In genomic region chr15:98442379-98442833, GRCh38 we compare ENCODE assay signal across 9 cellular contexts.
A peak's percentile ranks its signal among the peaks of the same experiment; 100 is the strongest.
DNase-seq lines count a peak whose midpoint lies in the region; ATAC-seq, FAIRE-seq and TF ChIP-seq lines count a peak whose summit lies in the region.
"Had no signal": no experiment of that assay in that cellular context is flagged by ENCODE, and none has a peak within 500 bp of the region (broad histone marks: within the 10 kb centered on the region; RNA-seq: fewer than 3 reads in every experiment).

No MANE protein-coding gene starts in this region.

- TF ChIP-seq RAD21 in IMR-90 (IDR thresholded peaks at IDR 0.05; ENCODE audit: low read length): peak; percentile 84

- H3K4me2 ChIP-seq in IMR-90 (ENCODE audit: low read depth, low read length): no peak overlapping the region; the same call in 1 of the 2 replicates

- H2BK15ac ChIP-seq in IMR-90 (ENCODE audit: low read depth, low read length): no peak overlapping the region

- no peaks in the 10 kb centered on the region for H3K36me3 Mint-ChIP-seq in activated naive CD4-positive, alpha-beta T cell treated with anti-CD3 and anti-CD28 coated beads, Interleukin-2, amount 50 U/mL, for 72 hours
- H3K36me3 Mint-ChIP-seq: activated naive CD8-positive, alpha-beta T cell had no signal

- no peak overlapping the region for H3K14ac ChIP-seq in IMR-90 (replicated peaks; ENCODE audit: low read depth, low read length)

- H3K27ac Mint-ChIP-seq in activated naive CD4-positive, alpha-beta T cell treated with anti-CD3 and anti-CD28 coated beads, Interleukin-2, amount 50 U/mL, for 72 hours: no peak overlapping the region
- H3K27ac Mint-ChIP-seq: activated naive CD8-positive, alpha-beta T cell had no signal

- no peak overlapping the region for H3K4ac ChIP-seq in IMR-90 (ENCODE audit: low read depth, low read length)

- no peak overlapping the region for H2BK5ac ChIP-seq in IMR-90 (ENCODE audit: low read depth, low read length, poor library complexity, severe bottlenecking)

- intact Hi-C loops in IMR-90 (cut with micrococcal nuclease) (loop anchor here (1.0 to 10.0 kb wide), 7 partner anchors 205 to 771 kb away; no protein-coding TSS in a partner anchor), gastrocnemius medialis (cut with DNase I; ENCODE audit: low total_unique reads) (loop anchor here (2.0 kb wide), 1 partner anchor 634 kb away; no protein-coding TSS in a partner anchor)

- H3K79me1 ChIP-seq in IMR-90 (ENCODE audit: low read depth in 1 of 2, low read length in 2 of 2): no peaks in the 10 kb centered on the region

- no peak overlapping the region for H2BK120ac ChIP-seq in IMR-90 (ENCODE audit: low read depth, low read length)

- H3K4me1 ChIP-seq in IMR-90 (ENCODE audit: control insufficient read depth, insufficient read depth, low read length) (no peaks in the 10 kb centered on the region), right atrium auricular region (no peaks in the 10 kb centered on the region), gastrocnemius medialis (no peaks in the 10 kb centered on the region)

- dilution Hi-C loops in IMR-90 (cut with HindIII; ENCODE audit: low sequenced_read_pairs, unreplicated experiment): no loop called here

- H4K91ac ChIP-seq in IMR-90 (ENCODE audit: insufficient read depth, low read depth, low read length): no peak overlapping the region

- WGBS in IMR-90 (ENCODE audit: extremely low coverage in 2 of 2, insufficient read length in 1 of 2), 2 experiments: no CpG with 5 or more reads among the region's 4 CpGs

- no peak overlapping the region for H2AFZ ChIP-seq in IMR-90 (replicated peaks; ENCODE audit: low read length, poor library complexity)

- H3K27me3 ChIP-seq in IMR-90 (ENCODE audit: control insufficient read depth, insufficient read depth, low read length) (peaks cover 17% of the 10 kb centered on the region), right atrium auricular region (no peaks in the 10 kb centered on the region), gastrocnemius medialis (peaks cover 0 to 5% (median 0%) of the 10 kb centered on the region in 3 donors)

- H4K5ac ChIP-seq in IMR-90 (ENCODE audit: low read depth, low read length): no peak overlapping the region

- TF ChIP-seq POLR2A in IMR-90 (IDR thresholded peaks at IDR 0.05; ENCODE audit: low read depth, low read length) (no peak), gastrocnemius medialis (IDR thresholded peaks at IDR 0.05) (no peak)

- POLR2A ChIA-PET in IMR-90 (lab: Charles Lee; ENCODE audit: unreplicated experiment): no interaction called here

- no peak overlapping the region for H3K9ac ChIP-seq in IMR-90 (ENCODE audit: low read depth, low read length)

- no peaks in the 10 kb centered on the region for H3K36me3 ChIP-seq in IMR-90 (ENCODE audit: control insufficient read depth, insufficient read depth, low read length)
- H3K36me3 ChIP-seq in right atrium auricular region: no peaks in the 10 kb centered on the region
- no peaks in the 10 kb centered on the region for H3K36me3 ChIP-seq in gastrocnemius medialis

- H3K56ac ChIP-seq in IMR-90 (ENCODE audit: extremely low read depth, insufficient read depth, low read length): no peak overlapping the region

- peak; percentile 68 for ATAC-seq in GM21515 (IDR thresholded peaks at IDR 0.05; ENCODE audit: unreplicated experiment)
- peak; percentile 98 for ATAC-seq in IMR-90 (ENCODE audit: low read depth)
- peak; percentile 61 to 97 for ATAC-seq in activated naive CD4-positive, alpha-beta T cell treated with anti-CD3 and anti-CD28 coated beads, Interleukin-2, amount 50 U/mL, for 72 hours
- no peak for ATAC-seq in gastrocnemius medialis

- no peak overlapping the region for H3K23ac ChIP-seq in IMR-90 (ENCODE audit: low read depth, low read length)

- H2AK9ac ChIP-seq in IMR-90 (replicated peaks; ENCODE audit: low read depth, low read length, poor library complexity): no peak overlapping the region

- no TSS peak for BruUV-seq in IMR-90 (replicated peaks; lab: Mats Ljungman, UMichigan)

- no peaks in the 10 kb centered on the region for H3K9me3 ChIP-seq in IMR-90 (ENCODE audit: control insufficient read depth, insufficient read depth, low read length)
- H3K9me3 ChIP-seq in right atrium auricular region: no peaks in the 10 kb centered on the region
- H3K9me3 ChIP-seq in gastrocnemius medialis: no peaks in the 10 kb centered on the region

- H4K20me1 ChIP-seq in IMR-90 (ENCODE audit: insufficient read depth, low read length): no peaks in the 10 kb centered on the region

- H3K9me3 Mint-ChIP-seq in activated naive CD4-positive, alpha-beta T cell treated with anti-CD3 and anti-CD28 coated beads, Interleukin-2, amount 50 U/mL, for 72 hours: no peaks in the 10 kb centered on the region

- no peaks in the 10 kb centered on the region for H3K9me1 ChIP-seq in IMR-90 (ENCODE audit: insufficient read depth, low read length)

- FAIRE-seq in RCC 7860 (lab: Jason Lieb, UNC): peak; percentile 75
- no peak for FAIRE-seq in GM19239 (lab: Jason Lieb, UNC)

- H3K4me3 ChIP-seq in IMR-90 (ENCODE audit: insufficient read depth, low read depth, low read length) (no peak overlapping the region), right atrium auricular region (no peak overlapping the region), gastrocnemius medialis (no peak overlapping the region)

- CTCF ChIA-PET in IMR-90 (lab: Yijun Ruan, JAX): interaction anchor here (0.7 to 1.2 kb wide), 6 partner anchors 9 to 634 kb away, joined by 3 to 6 read pairs (median 4); no protein-coding TSS in a partner anchor

- no peak overlapping the region for H3K18ac ChIP-seq in IMR-90 (ENCODE audit: low read depth, low read length)

- H3K27ac ChIP-seq in IMR-90 (ENCODE audit: insufficient read depth, low read length): no peak overlapping the region
- no peak overlapping the region for H3K27ac ChIP-seq in right atrium auricular region
- no peak overlapping the region for H3K27ac ChIP-seq in gastrocnemius medialis

- in situ Hi-C loops in IMR-90 (cut with MboI; ENCODE audit: low sequenced_read_pairs) (loop anchor here (10.0 to 25.0 kb wide), 3 partner anchors 442 to 770 kb away; no protein-coding TSS in a partner anchor), gastrocnemius medialis (cut with MboI; ENCODE audit: low sequenced_read_pairs in 4 of 4) (loop anchor here in 2 of 4 donors (10.0 to 25.0 kb wide), 2 partner anchors 530 to 632 kb away; no protein-coding TSS in a partner anchor)

- TF ChIP-seq CTCF in IMR-90 (conservative IDR thresholded peaks at IDR 0.05; ENCODE audit: low read depth, low read length) (peak; percentile 79), right atrium auricular region (IDR thresholded peaks at IDR 0.05) (peak; percentile 81 to 84), gastrocnemius medialis (IDR thresholded peaks at IDR 0.05 in 4 of 5, conservative IDR thresholded peaks at IDR 0.05 in 1 of 5) (peak; percentile 18 to 73 (median 53))

- DNase-seq in ELR (ENCODE audit: low read depth): peak; percentile 87
- peak; percentile 82 for DNase-seq in IMR-90
- peak; percentile 60 for DNase-seq in RCC 7860 (ENCODE audit: low spot score)
- peak in 1 of 2 donors; percentile 65 for DNase-seq in activated naive CD4-positive, alpha-beta T cell treated with anti-CD3 and anti-CD28 coated beads, Interleukin-2, amount 50 U/mL, for 72 hours (ENCODE audit: low spot score in 2 of 2)
- DNase-seq in right atrium auricular region (ENCODE audit: low spot score): no peak
- DNase-seq in gastrocnemius medialis: no peak
- no peak for DNase-seq in GM19239 (ENCODE audit: insufficient read length, low spot score)

- no peak overlapping the region for H4K8ac ChIP-seq in IMR-90 (ENCODE audit: low read depth in 2 of 2, low read length in 2 of 2)

- no peak overlapping the region for H2AK5ac ChIP-seq in IMR-90 (ENCODE audit: low read depth, low read length)

- H2BK20ac ChIP-seq in IMR-90 (ENCODE audit: low read depth, low read length): no peak overlapping the region

TF ChIP-seq in IMR-90, 13 proteins besides CTCF, POLR2A, EP300 and RAD21:
- TF ChIP-seq CHD1 (IDR thresholded peaks at IDR 0.05; ENCODE audit: low read depth, low read length): no peak
- peak; percentile 38; the same call in 1 of the 2 replicates for TF ChIP-seq FOS (IDR thresholded peaks at IDR 0.05; ENCODE audit: low read depth, low read length)
- peak; percentile 9; the same call in 1 of the 2 replicates for TF ChIP-seq MAFK (IDR thresholded peaks at IDR 0.05; ENCODE audit: low read depth, low read length)
- TF ChIP-seq USF2 (IDR thresholded peaks at IDR 0.05; ENCODE audit: low read depth, low read length): no peak
- TF ChIP-seq SMC3 (IDR thresholded peaks at IDR 0.05; ENCODE audit: low read depth, low read length): peak; percentile 64
- TF ChIP-seq RFX5 (IDR thresholded peaks at IDR 0.05; ENCODE audit: low read depth, low read length): no peak
- no peak for TF ChIP-seq BHLHE40 (IDR thresholded peaks at IDR 0.05; ENCODE audit: low read depth, low read length)
- 0 out of 2 replicates have a peak, but pooled peaks have one; percentile 46 for TF ChIP-seq MAZ (IDR thresholded peaks at IDR 0.05; ENCODE audit: borderline replicate concordance, low read depth, low read length)
- TF ChIP-seq MXI1 (IDR thresholded peaks at IDR 0.05; ENCODE audit: borderline replicate concordance, low read depth, low read length): no peak
- no peak for TF ChIP-seq RCOR1 (IDR thresholded peaks at IDR 0.05; ENCODE audit: insufficient replicate concordance, low read length)
- TF ChIP-seq ELK1 (IDR thresholded peaks at IDR 0.05; ENCODE audit: borderline replicate concordance, low read depth, low read length): no peak
- TF ChIP-seq NFE2L2 (IDR thresholded peaks at IDR 0.05; ENCODE audit: low read depth, low read length): no peak
- TF ChIP-seq CEBPB (IDR thresholded peaks at IDR 0.05; ENCODE audit: low read depth, low read length): no peak

Comparison
In these comparisons a context has a peak if more than half of its experiments do, and no peak if none do; other contexts are left out.
1. DNase-seq: peak in ELR (single experiment), IMR-90 (single experiment) and RCC 7860 (single experiment); none in right atrium auricular region (single experiment), gastrocnemius medialis (0 of 2) and GM19239 (single experiment).
2. ATAC-seq: peak in GM21515 (single experiment), IMR-90 (single experiment) and activated naive CD4-positive, alpha-beta T cell treated with anti-CD3 and anti-CD28 coated beads, Interleukin-2, amount 50 U/mL, for 72 hours (2 of 2); none in gastrocnemius medialis (0 of 2).
3. Peak in every context shown above with its lines, with median percentiles within 50 percentile points of each other: CTCF ChIP-seq.